ENCODE assay signal across 8 cellular contexts in the genomic region with DNA sequence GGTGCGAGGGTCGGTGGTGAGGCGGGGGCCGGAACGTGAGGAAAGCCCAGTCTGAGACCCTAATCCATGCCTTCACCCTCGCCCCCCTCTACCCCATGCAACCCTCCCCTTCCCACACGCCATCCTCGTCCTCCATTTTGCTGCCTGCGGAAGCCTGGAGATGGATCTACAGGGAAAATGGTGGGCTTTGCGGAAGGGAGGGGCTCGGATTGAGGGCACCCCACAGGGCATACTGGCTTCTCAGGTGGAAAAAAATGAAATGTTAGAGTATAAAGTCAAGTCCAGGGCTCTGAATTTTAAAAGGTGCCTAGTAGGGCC. TPM values are rescaled to one million over a fixed set of nuclear protein-coding genes. Genes with fewer than 3 reads are reported as not detected.
DNase-seq lines count a peak whose midpoint lies in the region; ATAC-seq and TF ChIP-seq lines count a peak whose summit lies in the region.

No MANE protein-coding gene starts in this region.

- H3K27me3 Mint-ChIP-seq in endodermal cell (ENCODE audit: insufficient read depth) = peaks cover 5% of the 10 kb centered on the region
- H3K27me3 Mint-ChIP-seq in natural killer cell treated with Interleukin-12 subunit alpha and Interleukin-12 subunit beta and Interleukin-15 and Interleukin-18, amount 100 ng/mL, for 72 hours = peaks cover 0 to 11% of the 10 kb centered on the region in 2 donors

- TF ChIP-seq CTCF in endodermal cell (conservative IDR thresholded peaks at IDR 0.05) = no peak
- no peak for TF ChIP-seq CTCF in omental fat pad (IDR thresholded peaks at IDR 0.05)

- WGBS in endodermal cell (ENCODE audit: insufficient coverage in 1 of 2, insufficient read length in 1 of 2), 2 experiments = 1 to 8% methylated on average over 2 to 8 of the region's 11 CpGs

- DNase-seq in NCI-H2081 (lab: John Stamatoyannopoulos, UW) (peak; percentile 66 to 69), NCI-H2081 treated with DMSO at 0.1 percent for 48 hours (lab: John Stamatoyannopoulos, UW) (no peak), NCI-H2227 (lab: John Stamatoyannopoulos, UW; ENCODE audit: unreplicated experiment) (peak; percentile 81), endodermal cell (peak; percentile 92), Kasumi-1 (lab: John Stamatoyannopoulos, UW) (no peak), omental fat pad (ENCODE audit: low spot score) (no peak), DMS53 treated with DMSO at 0.1 percent for 48 hours (lab: John Stamatoyannopoulos, UW; ENCODE audit: unreplicated experiment) (no peak)
- no peak for DNase-seq in natural killer cell treated with Interleukin-12 subunit alpha and Interleukin-12 subunit beta and Interleukin-15 and Interleukin-18, amount 100 ng/mL, for 72 hours (ENCODE audit: low spot score)

- H3K36me3 Mint-ChIP-seq in endodermal cell (ENCODE audit: low read depth) = peaks cover 14% of the 10 kb centered on the region
- H3K36me3 Mint-ChIP-seq in natural killer cell treated with Interleukin-12 subunit alpha and Interleukin-12 subunit beta and Interleukin-15 and Interleukin-18, amount 100 ng/mL, for 72 hours = no peaks in the 10 kb centered on the region

- no peak for ATAC-seq in natural killer cell treated with Interleukin-12 subunit alpha and Interleukin-12 subunit beta and Interleukin-15 and Interleukin-18, amount 100 ng/mL, for 72 hours
- ATAC-seq in omental fat pad (ENCODE audit: low FRiP score) = no peak

- H3K4me3 Mint-ChIP-seq in endodermal cell = peak overlapping the region; percentile 78
- H3K4me3 Mint-ChIP-seq in natural killer cell treated with Interleukin-12 subunit alpha and Interleukin-12 subunit beta and Interleukin-15 and Interleukin-18, amount 100 ng/mL, for 72 hours = peak overlapping the region; percentile 48

- H3K9ac ChIP-seq in endodermal cell (ENCODE audit: extremely low read depth, low read length, poor library complexity, severe bottlenecking) = peak overlapping the region; percentile 88

- peaks cover 13% of the 10 kb centered on the region for H3K36me3 ChIP-seq in endodermal cell (ENCODE audit: control insufficient read depth, insufficient read depth, low read length)

- peak overlapping the region; percentile 96 for H3K27ac Mint-ChIP-seq in endodermal cell
- H3K27ac Mint-ChIP-seq in natural killer cell treated with Interleukin-12 subunit alpha and Interleukin-12 subunit beta and Interleukin-15 and Interleukin-18, amount 100 ng/mL, for 72 hours = no peak overlapping the region

- no peaks in the 10 kb centered on the region for H3K4me1 ChIP-seq in endodermal cell (ENCODE audit: control insufficient read depth, insufficient read depth, low read length)

- H3K4me3 ChIP-seq in endodermal cell (ENCODE audit: low read length) = peak overlapping the region; percentile 86

- peaks cover 24% of the 10 kb centered on the region for H3K9me3 Mint-ChIP-seq in endodermal cell
- no peaks in the 10 kb centered on the region for H3K9me3 Mint-ChIP-seq in natural killer cell treated with Interleukin-12 subunit alpha and Interleukin-12 subunit beta and Interleukin-15 and Interleukin-18, amount 100 ng/mL, for 72 hours

- no peaks in the 10 kb centered on the region for H3K9me3 ChIP-seq in endodermal cell (ENCODE audit: control insufficient read depth, low read length)

- peaks cover 9% of the 10 kb centered on the region for H3K4me1 Mint-ChIP-seq in endodermal cell
- H3K4me1 Mint-ChIP-seq in natural killer cell treated with Interleukin-12 subunit alpha and Interleukin-12 subunit beta and Interleukin-15 and Interleukin-18, amount 100 ng/mL, for 72 hours (ENCODE audit: low read depth in 2 of 2) = peaks cover 0 to 2% of the 10 kb centered on the region in 2 donors

- H3K27ac ChIP-seq in endodermal cell (ENCODE audit: low read depth, low read length) = peak overlapping the region; percentile 89

- no peaks in the 10 kb centered on the region for H3K27me3 ChIP-seq in endodermal cell (ENCODE audit: control insufficient read depth, insufficient read depth, low read length, poor library complexity, severe bottlenecking)

RNA-seq across cellular contexts. Expression of a gene that starts 0.8 kb away (rescaled TPM):
- total RNA-seq in endodermal cell (10 to 100 TPM; 65.1 to 71.0 TPM), omental fat pad (10 to 100 TPM; 20.5 to 33.6 (median 29.4) TPM)
- polyA plus RNA-seq in endodermal cell (2013, experiment 1 of 2) = 103 TPM
- 98.1 TPM for polyA plus RNA-seq in endodermal cell (2013, experiment 2 of 2)
- total RNA-seq in natural killer cell treated with Interleukin-12 subunit alpha and Interleukin-12 subunit beta and Interleukin-15 and Interleukin-18, amount 100 ng/mL, for 72 hours = 10 to 100 TPM in 1 of 2 donors, 1 to 10 TPM in 1; 2.9 to 13.4 TPM

RNA-seq across cellular contexts. Expression of a gene that starts 39.2 kb away (rescaled TPM):
- 100 to 1,000 TPM in 1 of 2 donors, 10 to 100 TPM in 1; 81.4 to 113 TPM for total RNA-seq in endodermal cell
- 89.3 TPM for polyA plus RNA-seq in endodermal cell (2013, experiment 1 of 2)
- polyA plus RNA-seq in endodermal cell (2013, experiment 2 of 2) = 87.9 TPM
- total RNA-seq in natural killer cell treated with Interleukin-12 subunit alpha and Interleukin-12 subunit beta and Interleukin-15 and Interleukin-18, amount 100 ng/mL, for 72 hours = 10 to 100 TPM; 14.4 to 24.7 TPM
- total RNA-seq in omental fat pad = 10 to 100 TPM; 28.9 to 60.2 (median 49.7) TPM

Comparison
In these comparisons a context has a peak if more than half of its experiments do, and no peak if none do; other contexts are left out.
1. DNase-seq: peak in NCI-H2081 (2 of 2), NCI-H2227 (single experiment) and endodermal cell (single experiment); none in NCI-H2081 treated with DMSO at 0.1 percent for 48 hours (single experiment), natural killer cell treated with Interleukin-12 subunit alpha and Interleukin-12 subunit beta and Interleukin-15 and Interleukin-18, amount 100 ng/mL, for 72 hours (single experiment), Kasumi-1 (0 of 2), omental fat pad (single experiment) and DMS53 treated with DMSO at 0.1 percent for 48 hours (single experiment).